ENCODE assay signal across 2 cellular contexts in genomic region chr1:234559152-234559916, GRCh38.
TF ChIP-seq lines count a peak whose summit lies in the region.

No MANE protein-coding gene starts in this region.

TF ChIP-seq in HEK293, 187 proteins besides CTCF, POLR2A, EP300 and RAD21:
- TF ChIP-seq ZSCAN16 (tag by site-specific recombination; IDR thresholded peaks at IDR 0.05) = no peak
- TF ChIP-seq ZNF76 (tag by site-specific recombination; IDR thresholded peaks at IDR 0.05; ENCODE audit: borderline replicate concordance, low read depth) = no peak
- no peak for TF ChIP-seq ZNF248 (tag by site-specific recombination; IDR thresholded peaks at IDR 0.05)
- TF ChIP-seq, protein P1, sequence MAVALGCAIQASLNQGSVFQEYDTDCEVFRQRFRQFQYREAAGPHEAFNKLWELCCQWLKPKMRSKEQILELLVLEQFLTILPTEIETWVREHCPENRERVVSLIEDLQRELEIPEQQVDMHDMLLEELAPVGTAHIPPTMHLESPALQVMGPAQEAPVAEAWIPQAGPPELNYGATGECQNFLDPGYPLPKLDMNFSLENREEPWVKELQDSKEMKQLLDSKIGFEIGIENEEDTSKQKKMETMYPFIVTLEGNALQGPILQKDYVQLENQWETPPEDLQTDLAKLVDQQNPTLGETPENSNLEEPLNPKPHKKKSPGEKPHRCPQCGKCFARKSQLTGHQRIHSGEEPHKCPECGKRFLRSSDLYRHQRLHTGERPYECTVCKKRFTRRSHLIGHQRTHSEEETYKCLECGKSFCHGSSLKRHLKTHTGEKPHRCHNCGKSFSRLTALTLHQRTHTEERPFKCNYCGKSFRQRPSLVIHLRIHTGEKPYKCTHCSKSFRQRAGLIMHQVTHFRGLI (tag by site-specific recombination; IDR thresholded peaks at IDR 0.05) = peak; percentile 55; the same call in 1 of the 2 replicates
- TF ChIP-seq ZNF23 (tag by site-specific recombination; IDR thresholded peaks at IDR 0.05; ENCODE audit: borderline replicate concordance) = no peak
- no peak for TF ChIP-seq MZF1 (tag by site-specific recombination; IDR thresholded peaks at IDR 0.05; ENCODE audit: borderline replicate concordance)
- no peak for TF ChIP-seq TRIM28 (IDR thresholded peaks at IDR 0.05; ENCODE audit: borderline replicate concordance, low read length)
- no peak for TF ChIP-seq HOXA7 (CRISPR knock-in tag; IDR thresholded peaks at IDR 0.05; ENCODE audit: borderline replicate concordance)
- TF ChIP-seq, protein P2, sequence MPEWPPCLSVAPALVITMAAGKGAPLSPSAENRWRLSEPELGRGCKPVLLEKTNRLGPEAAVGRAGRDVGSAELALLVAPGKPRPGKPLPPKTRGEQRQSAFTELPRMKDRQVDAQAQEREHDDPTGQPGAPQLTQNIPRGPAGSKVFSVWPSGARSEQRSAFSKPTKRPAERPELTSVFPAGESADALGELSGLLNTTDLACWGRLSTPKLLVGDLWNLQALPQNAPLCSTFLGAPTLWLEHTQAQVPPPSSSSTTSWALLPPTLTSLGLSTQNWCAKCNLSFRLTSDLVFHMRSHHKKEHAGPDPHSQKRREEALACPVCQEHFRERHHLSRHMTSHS (tag by site-specific recombination; IDR thresholded peaks at IDR 0.05) = no peak
- TF ChIP-seq, protein P3, sequence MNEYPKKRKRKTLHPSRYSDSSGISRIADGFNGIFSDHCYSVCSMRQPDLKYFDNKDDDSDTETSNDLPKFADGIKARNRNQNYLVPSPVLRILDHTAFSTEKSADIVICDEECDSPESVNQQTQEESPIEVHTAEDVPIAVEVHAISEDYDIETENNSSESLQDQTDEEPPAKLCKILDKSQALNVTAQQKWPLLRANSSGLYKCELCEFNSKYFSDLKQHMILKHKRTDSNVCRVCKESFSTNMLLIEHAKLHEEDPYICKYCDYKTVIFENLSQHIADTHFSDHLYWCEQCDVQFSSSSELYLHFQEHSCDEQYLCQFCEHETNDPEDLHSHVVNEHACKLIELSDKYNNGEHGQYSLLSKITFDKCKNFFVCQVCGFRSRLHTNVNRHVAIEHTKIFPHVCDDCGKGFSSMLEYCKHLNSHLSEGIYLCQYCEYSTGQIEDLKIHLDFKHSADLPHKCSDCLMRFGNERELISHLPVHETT (tag by site-specific recombination; IDR thresholded peaks at IDR 0.05) = no peak
- no peak for TF ChIP-seq ZBTB7A (tag by site-specific recombination; IDR thresholded peaks at IDR 0.05; ENCODE audit: low read depth)
- TF ChIP-seq ZNF791 (tag by site-specific recombination; IDR thresholded peaks at IDR 0.05) = no peak
- TF ChIP-seq, protein P4, sequence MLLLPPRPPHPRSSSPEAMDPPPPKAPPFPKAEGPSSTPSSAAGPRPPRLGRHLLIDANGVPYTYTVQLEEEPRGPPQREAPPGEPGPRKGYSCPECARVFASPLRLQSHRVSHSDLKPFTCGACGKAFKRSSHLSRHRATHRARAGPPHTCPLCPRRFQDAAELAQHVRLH (tag by site-specific recombination; IDR thresholded peaks at IDR 0.05) = no peak
- no peak for TF ChIP-seq ZNF768 (tag by site-specific recombination; IDR thresholded peaks at IDR 0.05)
- no peak for TF ChIP-seq ZNF548 (tag by site-specific recombination; IDR thresholded peaks at IDR 0.05)
- TF ChIP-seq ZFP37 (tag by site-specific recombination; IDR thresholded peaks at IDR 0.05) = peak; percentile 88

TF ChIP-seq in GM23338, 12 proteins besides CTCF, POLR2A, EP300 and RAD21 (continued from another document):
- TF ChIP-seq ZNF331 (CRISPR knock-in tag; IDR thresholded peaks at IDR 0.05; ENCODE audit: low read depth) (no peak), EZH2 (IDR thresholded peaks at IDR 0.05; ENCODE audit: low read depth, unreplicated experiment) (no peak), ETS1 (IDR thresholded peaks at IDR 0.05) (no peak), CREB1 (CRISPR knock-in tag; IDR thresholded peaks at IDR 0.05; ENCODE audit: low read depth) (no peak), STAT1 (IDR thresholded peaks at IDR 0.05; ENCODE audit: unreplicated experiment) (no peak), EZH2phosphoT487 (IDR thresholded peaks at IDR 0.05; ENCODE audit: unreplicated experiment) (no peak)
- TF ChIP-seq, protein P5, sequence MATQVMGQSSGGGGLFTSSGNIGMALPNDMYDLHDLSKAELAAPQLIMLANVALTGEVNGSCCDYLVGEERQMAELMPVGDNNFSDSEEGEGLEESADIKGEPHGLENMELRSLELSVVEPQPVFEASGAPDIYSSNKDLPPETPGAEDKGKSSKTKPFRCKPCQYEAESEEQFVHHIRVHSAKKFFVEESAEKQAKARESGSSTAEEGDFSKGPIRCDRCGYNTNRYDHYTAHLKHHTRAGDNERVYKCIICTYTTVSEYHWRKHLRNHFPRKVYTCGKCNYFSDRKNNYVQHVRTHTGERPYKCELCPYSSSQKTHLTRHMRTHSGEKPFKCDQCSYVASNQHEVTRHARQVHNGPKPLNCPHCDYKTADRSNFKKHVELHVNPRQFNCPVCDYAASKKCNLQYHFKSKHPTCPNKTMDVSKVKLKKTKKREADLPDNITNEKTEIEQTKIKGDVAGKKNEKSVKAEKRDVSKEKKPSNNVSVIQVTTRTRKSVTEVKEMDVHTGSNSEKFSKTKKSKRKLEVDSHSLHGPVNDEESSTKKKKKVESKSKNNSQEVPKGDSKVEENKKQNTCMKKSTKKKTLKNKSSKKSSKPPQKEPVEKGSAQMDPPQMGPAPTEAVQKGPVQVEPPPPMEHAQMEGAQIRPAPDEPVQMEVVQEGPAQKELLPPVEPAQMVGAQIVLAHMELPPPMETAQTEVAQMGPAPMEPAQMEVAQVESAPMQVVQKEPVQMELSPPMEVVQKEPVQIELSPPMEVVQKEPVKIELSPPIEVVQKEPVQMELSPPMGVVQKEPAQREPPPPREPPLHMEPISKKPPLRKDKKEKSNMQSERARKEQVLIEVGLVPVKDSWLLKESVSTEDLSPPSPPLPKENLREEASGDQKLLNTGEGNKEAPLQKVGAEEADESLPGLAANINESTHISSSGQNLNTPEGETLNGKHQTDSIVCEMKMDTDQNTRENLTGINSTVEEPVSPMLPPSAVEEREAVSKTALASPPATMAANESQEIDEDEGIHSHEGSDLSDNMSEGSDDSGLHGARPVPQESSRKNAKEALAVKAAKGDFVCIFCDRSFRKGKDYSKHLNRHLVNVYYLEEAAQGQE (IDR thresholded peaks at IDR 0.05; ENCODE audit: unreplicated experiment) = no peak
